Comparison of ENCODE assay signal across 14 cellular contexts in the genomic region with DNA sequence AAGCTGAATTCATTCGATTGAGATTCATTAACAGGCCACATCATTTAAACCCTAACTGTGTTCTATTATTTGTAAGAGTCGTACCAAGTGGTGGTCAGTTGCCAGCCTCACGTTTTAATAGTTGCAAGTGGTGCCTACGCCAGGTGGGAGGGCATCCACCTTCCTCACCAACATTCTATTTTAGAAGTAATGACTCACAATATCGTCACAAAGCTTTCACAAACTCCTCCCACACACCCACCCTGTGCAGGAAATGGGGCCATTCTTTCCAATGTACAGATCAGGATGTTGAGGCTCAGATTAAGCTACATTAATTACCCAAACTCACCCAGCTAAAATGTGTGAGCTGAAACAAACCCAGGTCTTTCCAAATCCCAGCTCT.
A peak's percentile ranks its signal among the peaks of the same experiment; 100 is the strongest.
DNase-seq lines count a peak whose midpoint lies in the region; ATAC-seq lines count a peak whose summit lies in the region.
"Had no signal": no experiment of that assay in that cellular context is flagged by ENCODE, and none has a peak within 500 bp of the region (broad histone marks: within the 10 kb centered on the region; RNA-seq: fewer than 3 reads in every experiment).

No MANE protein-coding gene starts in this region.

- peaks cover 11% of the 10 kb centered on the region for H3K36me3 Mint-ChIP-seq in activated naive CD8-positive, alpha-beta T cell

- no peaks in the 10 kb centered on the region for H4K20me1 ChIP-seq in GM23248 (ENCODE audit: insufficient read depth)

- H2AFZ ChIP-seq in GM23248 = no peak overlapping the region

- H3K27me3 ChIP-seq in GM23248 (replicated peaks; ENCODE audit: insufficient read depth) = no peaks in the 10 kb centered on the region
- H3K27me3 ChIP-seq: esophagus squamous epithelium, right lobe of liver, stomach had no signal

- H3K79me2 ChIP-seq in GM23248 (ENCODE audit: insufficient read depth) = no peaks in the 10 kb centered on the region

- H3K4me2 ChIP-seq in GM23248 (ENCODE audit: unreplicated experiment) = no peak overlapping the region

- no peak overlapping the region for H3K9ac ChIP-seq in GM23248

- peaks cover 6% of the 10 kb centered on the region; the same call in 1 of the 2 replicates for H3K36me3 ChIP-seq in GM23248 (ENCODE audit: low read depth)

- H3K27ac Mint-ChIP-seq in activated naive CD8-positive, alpha-beta T cell = peak overlapping the region; percentile 86

- DNase-seq in GM23248 = peak; percentile 20
- DNase-seq in RKO (ENCODE audit: low spot score) = peak; percentile 24
- peak; percentile 33 to 40 for DNase-seq in stimulated activated CD4-positive, alpha-beta T cell treated with anti-CD3 and anti-CD28 coated beads, Interleukin-2, amount 100 ng/mL, for 48 hours
- DNase-seq in NCI-H146 (lab: John Stamatoyannopoulos, UW) = no peak
- DNase-seq in NCI-H187 treated with DMSO at 0.1 percent for 48 hours (lab: John Stamatoyannopoulos, UW) = no peak
- DNase-seq: cerebellar nuclear complex, esophagus squamous epithelium, NCI-H1092, NCI-H748 treated with DMSO at 0.1 percent for 48 hours, stomach, SW 1271 had no signal

- peak overlapping the region; percentile 38 for H3K4me3 Mint-ChIP-seq in activated naive CD8-positive, alpha-beta T cell

- H3K9me3 Mint-ChIP-seq in activated naive CD8-positive, alpha-beta T cell (ENCODE audit: low read depth) = no peaks in the 10 kb centered on the region

- H3K4me1 ChIP-seq in GM23248 (ENCODE audit: insufficient read depth) = 0 out of 2 replicates have a peak, but pooled peaks cover 5% of the 10 kb centered on the region
- H3K4me1 ChIP-seq: right lobe of liver had no signal

- H3K9me2 ChIP-seq in GM23248 (ENCODE audit: insufficient read depth) = no peaks in the 10 kb centered on the region

- H3F3A ChIP-seq in GM23248 (ENCODE audit: insufficient read depth) = no peaks in the 10 kb centered on the region

- no peaks in the 10 kb centered on the region for H3K27me3 Mint-ChIP-seq in activated naive CD8-positive, alpha-beta T cell

- 84 to 86% methylated on average over 5 of the region's 5 CpGs for WGBS in GM23248 (ENCODE audit: low coverage in 1 of 2, low lambda C conversion rate in 2 of 2, missing lambda C conversion rate in 2 of 2), 2 experiments

- H3K4me3 ChIP-seq in GM23248 = no peak overlapping the region
- H3K4me3 ChIP-seq: esophagus squamous epithelium, right lobe of liver, stomach had no signal

- no peak overlapping the region for H3K27ac ChIP-seq in GM23248
- H3K27ac ChIP-seq: esophagus squamous epithelium, right lobe of liver, stomach had no signal

- in situ Hi-C loops in GM23248 (cut with MboI) = no loop called here

- peaks cover 37% of the 10 kb centered on the region for H3K4me1 Mint-ChIP-seq in activated naive CD8-positive, alpha-beta T cell (ENCODE audit: low read depth)

- no peak for ATAC-seq in HG02840 (IDR thresholded peaks at IDR 0.05; ENCODE audit: low FRiP score, unreplicated experiment)

- no peaks in the 10 kb centered on the region for H3K9me3 ChIP-seq in GM23248 (ENCODE audit: low read depth)
- H3K9me3 ChIP-seq: esophagus squamous epithelium, right lobe of liver, stomach had no signal

Comparison
In these comparisons a context has a peak if more than half of its experiments do, and no peak if none do; other contexts are left out.
1. DNase-seq: peak in GM23248 (single experiment), RKO (single experiment) and stimulated activated CD4-positive, alpha-beta T cell treated with anti-CD3 and anti-CD28 coated beads, Interleukin-2, amount 100 ng/mL, for 48 hours (2 of 2); none in NCI-H146 (single experiment) and NCI-H187 treated with DMSO at 0.1 percent for 48 hours (single experiment).